Comparison of ENCODE assay signal across 8 cellular contexts in the genomic region with DNA sequence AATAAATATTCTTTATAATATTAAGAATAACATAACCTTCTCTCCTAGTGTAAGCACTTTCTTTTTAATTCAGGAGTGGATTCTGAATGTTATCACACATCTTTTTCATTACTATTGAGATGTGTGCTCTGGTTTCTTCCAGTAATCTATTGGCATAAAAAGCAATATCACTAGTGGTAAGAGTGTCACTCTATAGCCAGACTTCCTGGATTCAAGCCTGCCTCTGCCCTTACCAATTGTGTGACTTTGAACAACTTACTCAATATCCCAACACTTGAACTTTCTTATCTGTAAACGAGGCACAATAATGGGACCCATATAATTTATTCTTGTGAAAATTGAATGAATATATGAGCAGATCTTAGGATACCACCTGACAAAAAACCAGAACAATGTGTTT.
"Had no signal": no experiment of that assay in that cellular context is flagged by ENCODE, and none has a peak within 500 bp of the region (broad histone marks: within the 10 kb centered on the region; RNA-seq: fewer than 3 reads in every experiment).

No MANE protein-coding gene starts in this region.

- DNase-seq: GM23248, GOT3, H7, HFFc6, IMR-90 had no signal

- FAIRE-seq: K562 had no signal

- ATAC-seq: HCT116, HepG2, K562 had no signal
